7 cellular contexts compared by ENCODE assay signal in the genomic region with DNA sequence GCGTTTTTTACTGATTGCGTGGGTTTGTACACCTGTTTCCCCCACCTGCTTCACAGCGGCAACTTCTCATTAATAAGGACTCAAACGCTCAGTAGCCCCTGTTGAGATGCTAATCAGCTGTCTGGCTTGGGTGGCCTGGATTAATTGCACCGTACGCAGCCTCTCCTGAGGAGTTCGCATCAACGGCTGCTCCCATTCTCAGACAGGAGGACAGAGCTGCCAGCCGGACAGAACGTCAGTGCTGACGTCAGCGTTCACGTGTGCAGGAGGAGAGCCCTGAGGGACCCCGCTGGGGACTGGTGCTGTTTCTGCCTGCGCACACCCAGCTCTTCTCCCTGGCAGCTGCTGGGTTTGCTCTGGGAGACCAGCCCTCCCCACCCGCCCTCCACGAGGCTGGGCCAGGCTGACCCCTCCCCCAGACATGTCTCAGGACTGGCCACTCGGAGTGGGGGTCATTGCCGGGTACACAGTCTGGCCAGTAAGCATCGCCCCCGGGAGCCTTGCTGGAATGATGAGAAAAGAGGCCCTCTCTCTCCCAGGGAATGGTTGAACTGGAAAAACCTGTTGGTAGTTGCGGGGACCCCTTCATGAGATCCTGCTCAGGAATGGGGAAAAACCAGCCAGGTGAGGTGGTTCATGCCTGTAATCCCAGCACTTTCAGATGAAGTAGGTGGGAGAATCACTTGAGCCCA. TPM values are rescaled to one million over a fixed set of nuclear protein-coding genes. Genes with fewer than 3 reads are reported as not detected.
A peak's percentile ranks its signal among the peaks of the same experiment; 100 is the strongest.
DNase-seq lines count a peak whose midpoint lies in the region; ATAC-seq and TF ChIP-seq lines count a peak whose summit lies in the region.

No MANE protein-coding gene starts in this region.

- no peak for TF ChIP-seq CTCF in RWPE2 (IDR thresholded peaks at IDR 0.05; ENCODE audit: poor library complexity, severe bottlenecking)

- intact Hi-C loops in aorta (cut with DNase I) = no loop called here

- DNase-seq in RWPE2 (ENCODE audit: low spot score) = peak; percentile 85
- peak; percentile 71 for DNase-seq in myocyte (ENCODE audit: low read depth)
- DNase-seq in aorta = peak; percentile 87 to 89
- DNase-seq in HAP-1 (ENCODE audit: low spot score in 2 of 2) = no peak
- no peak for DNase-seq in NCI-H2029 treated with DMSO at 0.1 percent for 48 hours (lab: John Stamatoyannopoulos, UW)

- in situ Hi-C loops in HAP-1 (cut with MboI; ENCODE audit: low sequenced_read_pairs) = no loop called here

- 85% methylated on average over 22 of the region's 22 CpGs for WGBS in HUES64
- WGBS in esophagus, 2 donors = 18 to 19% methylated on average over 22 of the region's 22 CpGs
- WGBS in aorta, 2 donors = 22 to 24% methylated on average over 22 of the region's 22 CpGs

- peak; percentile 77 for ATAC-seq in RWPE2 (ENCODE audit: low read depth)
- peak; percentile 84 for ATAC-seq in aorta (ENCODE audit: low FRiP score)

- H3K27me3 ChIP-seq in HUES64 (ENCODE audit: insufficient read depth, low read length) (no peaks in the 10 kb centered on the region), RWPE2 (ENCODE audit: insufficient read depth, poor library complexity, severe bottlenecking) (no peaks in the 10 kb centered on the region), esophagus (ENCODE audit: control insufficient read depth in 1 of 2, insufficient read depth in 2 of 2, low read length in 2 of 2) (no peaks in the 10 kb centered on the region), aorta (ENCODE audit: control insufficient read depth in 1 of 2, insufficient read depth in 2 of 2, low read length in 1 of 2) (no peaks in the 10 kb centered on the region), HAP-1 (ENCODE audit: low read depth) (no peaks in the 10 kb centered on the region)

- H3K27ac ChIP-seq in HUES64 (ENCODE audit: low read depth, low read length) (peak overlapping the region; percentile 37; the same call in 1 of the 2 replicates), RWPE2 (ENCODE audit: poor library complexity, severe bottlenecking) (no peak overlapping the region), esophagus (ENCODE audit: low read depth in 2 of 2, low read length in 1 of 2) (peak overlapping the region; percentile 69 to 74), aorta (ENCODE audit: low read depth in 1 of 2, low read length in 2 of 2) (no peak overlapping the region)

- peak overlapping the region; percentile 46; the same call in 1 of the 2 replicates for H3K9ac ChIP-seq in HUES64 (ENCODE audit: low read depth, low read length)

- H3K36me3 ChIP-seq in HUES64 (ENCODE audit: insufficient read depth, low read length) (no peaks in the 10 kb centered on the region), RWPE2 (ENCODE audit: low read depth) (no peaks in the 10 kb centered on the region), esophagus (ENCODE audit: control insufficient read depth in 2 of 2, insufficient read depth in 2 of 2, low read length in 1 of 2) (no peaks in the 10 kb centered on the region), aorta (ENCODE audit: control insufficient read depth in 1 of 2, insufficient read depth in 2 of 2, low read length in 1 of 2) (no peaks in the 10 kb centered on the region), HAP-1 (replicated peaks) (no peaks in the 10 kb centered on the region)

- H3K4me3 ChIP-seq in HUES64 (ENCODE audit: low read length) (no peak overlapping the region), RWPE2 (ENCODE audit: severe bottlenecking) (peak overlapping the region; percentile 10), esophagus (ENCODE audit: low read depth in 1 of 2, low read length in 2 of 2) (peak overlapping the region in 1 of 2 donors; percentile 9), aorta (ENCODE audit: low read length in 2 of 2) (no peak overlapping the region), HAP-1 (no peak overlapping the region)

- H3K9me3 ChIP-seq in HUES64 (ENCODE audit: insufficient read depth, low read depth, low read length) (no peaks in the 10 kb centered on the region), RWPE2 (ENCODE audit: severe bottlenecking) (no peaks in the 10 kb centered on the region), esophagus (ENCODE audit: control insufficient read depth in 2 of 2, insufficient read depth in 1 of 2, low read depth in 1 of 2, low read length in 1 of 2) (no peaks in the 10 kb centered on the region), aorta (ENCODE audit: control insufficient read depth, low read length) (no peaks in the 10 kb centered on the region), HAP-1 (no peaks in the 10 kb centered on the region)

- H3K4me1 ChIP-seq in HUES64 (ENCODE audit: insufficient read depth, low read length) (peaks cover 15% of the 10 kb centered on the region), RWPE2 (ENCODE audit: insufficient read depth, poor library complexity, severe bottlenecking) (peaks cover 13% of the 10 kb centered on the region), esophagus (ENCODE audit: control insufficient read depth in 2 of 2, insufficient read depth in 2 of 2, low read length in 1 of 2) (no peaks in the 10 kb centered on the region), aorta (ENCODE audit: control insufficient read depth in 1 of 2, insufficient read depth in 2 of 2, low read length in 2 of 2) (no peaks in the 10 kb centered on the region), HAP-1 (0 out of 2 replicates have a peak, but pooled peaks cover under 1% of the 10 kb centered on the region)

RNA-seq across cellular contexts. Expression of a gene that starts 5.7 kb away (rescaled TPM):
- 12.3 TPM for polyA plus RNA-seq in HUES64 (2013, experiment 1 of 2)
- 11.1 TPM for polyA plus RNA-seq in HUES64 (2013, experiment 2 of 2)
- polyA plus RNA-seq in esophagus (10 to 100 TPM in 1 of 2 donors, 1 to 10 TPM in 1; 6.5 to 13.6 TPM), aorta (10 to 100 TPM in 1 of 2 donors, 1 to 10 TPM in 1; 7.4 to 14.0 TPM)
- total RNA-seq in myocyte (16.5 and 19.7 TPM in 2 replicates), aorta (10 to 100 TPM; 25.5 to 35.6 TPM)
- 14.2 TPM for polyA plus RNA-seq in myocyte (2012)

RNA-seq across cellular contexts. Expression of a gene that starts 9.2 kb away (rescaled TPM):
- not detected for polyA plus RNA-seq in HUES64 (2013, experiment 1 of 2)
- polyA plus RNA-seq in HUES64 (2013, experiment 2 of 2) = not detected
- polyA plus RNA-seq in esophagus (not detected), aorta (under 1 TPM in 1 of 2 donors, not detected in 1; 0.63 TPM)
- total RNA-seq in myocyte (not detected in 2 replicates), aorta (not detected)
- not detected for polyA plus RNA-seq in myocyte (2012)

Comparison
In these comparisons a context has a peak if more than half of its experiments do, and no peak if none do; other contexts are left out.
1. H3K27ac ChIP-seq: peak in HUES64 (single experiment) and esophagus (2 of 2); none in RWPE2 (single experiment) and aorta (0 of 2).
2. DNase-seq: peak in RWPE2 (single experiment), myocyte (single experiment) and aorta (2 of 2); none in HAP-1 (0 of 2) and NCI-H2029 treated with DMSO at 0.1 percent for 48 hours (single experiment).